In genomic region chr9:114718801-114719221, GRCh38 we compare ENCODE assay signal across 8 cellular contexts. TPM values are rescaled to one million over a fixed set of nuclear protein-coding genes. Genes with fewer than 3 reads are reported as not detected.
DNase-seq lines count a peak whose midpoint lies in the region; ATAC-seq and TF ChIP-seq lines count a peak whose summit lies in the region.

No MANE protein-coding gene starts in this region.

- DNase-seq in activated T-cell treated with anti-CD3 and anti-CD28 coated beads, Interleukin-2, amount 50 U/mL, for 48 hours = peak; percentile 94 to 95
- DNase-seq in stimulated activated CD4-positive, alpha-beta T cell treated with anti-CD3 and anti-CD28 coated beads, Interleukin-1b, Interleukin-23, amount 100 ng/mL, for 1 hour (ENCODE audit: low read depth in 2 of 2) = peak; percentile 60 to 64
- DNase-seq in kidney glomerular epithelial cell (lab: John Stamatoyannopoulos, UW) (no peak), gastrocnemius medialis (no peak), SHP77 (lab: John Stamatoyannopoulos, UW) (no peak), WERI-Rb-1 (no peak)

- no peaks in the 10 kb centered on the region for H3K27me3 ChIP-seq in gastrocnemius medialis
- H3K27me3 ChIP-seq in WERI-Rb-1 (ENCODE audit: insufficient read depth, low read depth, severe bottlenecking) = no peaks in the 10 kb centered on the region

- ATAC-seq in GM18505 (IDR thresholded peaks at IDR 0.05; ENCODE audit: unreplicated experiment) (peak; percentile 66), HG03521 (IDR thresholded peaks at IDR 0.05; ENCODE audit: unreplicated experiment) (peak; percentile 77), gastrocnemius medialis (no peak)

- intact Hi-C loops in gastrocnemius medialis (cut with DNase I; ENCODE audit: low total_unique reads) = no loop called here

- no peaks in the 10 kb centered on the region for H3K4me1 ChIP-seq in gastrocnemius medialis

- no peak for TF ChIP-seq POLR2A in GM18505 (IDR thresholded peaks at IDR 0.05; ENCODE audit: borderline replicate concordance, extremely low read depth, insufficient read depth, insufficient read length)
- no peak for TF ChIP-seq POLR2A in gastrocnemius medialis (IDR thresholded peaks at IDR 0.05)

- in situ Hi-C loops in gastrocnemius medialis (cut with MboI; ENCODE audit: low sequenced_read_pairs in 4 of 4) = no loop called here

- no peak overlapping the region for H3K4me3 ChIP-seq in gastrocnemius medialis
- no peak overlapping the region for H3K4me3 ChIP-seq in WERI-Rb-1 (ENCODE audit: low read depth, low read length)

- TF ChIP-seq CTCF in gastrocnemius medialis (IDR thresholded peaks at IDR 0.05 in 4 of 5, conservative IDR thresholded peaks at IDR 0.05 in 1 of 5) (no peak), WERI-Rb-1 (IDR thresholded peaks at IDR 0.05; ENCODE audit: low read depth, low read length) (no peak)

- no peaks in the 10 kb centered on the region for H3K9me3 ChIP-seq in gastrocnemius medialis
- H3K9me3 ChIP-seq in WERI-Rb-1 (ENCODE audit: severe bottlenecking) = no peaks in the 10 kb centered on the region

- H3K36me3 ChIP-seq in gastrocnemius medialis = no peaks in the 10 kb centered on the region
- no peaks in the 10 kb centered on the region for H3K36me3 ChIP-seq in WERI-Rb-1

- H3K27ac ChIP-seq in gastrocnemius medialis (no peak overlapping the region), WERI-Rb-1 (no peak overlapping the region)

RNA-seq across cellular contexts. Expression of gene TEX48, which starts 36.8 kb away (rescaled TPM):
- total RNA-seq in gastrocnemius medialis = not detected

Comparison
In these comparisons a context has a peak if more than half of its experiments do, and no peak if none do; other contexts are left out.
1. ATAC-seq: peak in GM18505 (single experiment) and HG03521 (single experiment); none in gastrocnemius medialis (0 of 2).
2. DNase-seq: peak in activated T-cell treated with anti-CD3 and anti-CD28 coated beads, Interleukin-2, amount 50 U/mL, for 48 hours (2 of 2) and stimulated activated CD4-positive, alpha-beta T cell treated with anti-CD3 and anti-CD28 coated beads, Interleukin-1b, Interleukin-23, amount 100 ng/mL, for 1 hour (2 of 2); none in kidney glomerular epithelial cell (single experiment), gastrocnemius medialis (0 of 2), SHP77 (0 of 2) and WERI-Rb-1 (single experiment).